Comparison of ENCODE assay signal across 23 cellular contexts in genomic region chr7:19375986-19376385, GRCh38.
"Had no signal": no experiment of that assay in that cellular context is flagged by ENCODE, and none has a peak within 500 bp of the region (broad histone marks: within the 10 kb centered on the region; RNA-seq: fewer than 3 reads in every experiment).

No MANE protein-coding gene starts in this region.

- H3K27me3 ChIP-seq: esophagus squamous epithelium, gastrocnemius medialis, neural progenitor cell, tibial nerve had no signal

- ATAC-seq: activated CD4-positive, alpha-beta T cell treated with anti-CD3 and anti-CD28 coated beads for 36 hours; activated CD8-positive, alpha-beta T cell treated with anti-CD3 and anti-CD28 coated beads, Interleukin-2, amount 10 ng/mL, durations not matched to agents 7 days and 5 days; gastrocnemius medialis; natural killer cell; right cardiac atrium had no signal

- H3K27ac ChIP-seq: gastrocnemius medialis, neural progenitor cell, tibial nerve had no signal

- FAIRE-seq: astrocyte, endothelial cell of umbilical vein, keratinocyte had no signal

- DNase-seq: activated CD4-positive, alpha-beta T cell treated with anti-CD3 and anti-CD28 coated beads for 36 hours; activated CD4-positive, CD25-positive, alpha-beta regulatory T cell; activated CD8-positive, alpha-beta T cell treated with anti-CD3 and anti-CD28 coated beads, Interleukin-2, amount 10 ng/mL, durations not matched to agents 7 days and 5 days; activated effector memory CD4-positive, alpha-beta T cell treated with Interleukin-2 at 50 U/mL for 16 hours; activated naive CD4-positive, alpha-beta T cell treated with anti-CD3 and anti-CD28 coated beads for 36 hours; activated naive CD8-positive, alpha-beta T cell treated with anti-CD3 and anti-CD28 coated beads for 36 hours; central memory CD4-positive, alpha-beta T cell; esophagus squamous epithelium; gastrocnemius medialis; glutamatergic neuron; left cardiac atrium; natural killer cell; occipital lobe; right cardiac atrium; stimulated activated CD4-positive, alpha-beta T cell treated with anti-CD3 and anti-CD28 coated beads, Interleukin-2, amount 100 ng/mL, for 48 hours; stimulated activated naive CD4-positive, alpha-beta T cell treated with Interleukin-2 at 50 U/mL for 16 hours; T-helper 1 cell had no signal

- H3K9ac ChIP-seq: neural progenitor cell had no signal

- H3K9me3 Mint-ChIP-seq: natural killer cell had no signal

- H3K4me2 ChIP-seq: neural progenitor cell had no signal

- H3K27ac Mint-ChIP-seq: activated CD4-positive, alpha-beta T cell treated with anti-CD3 and anti-CD28 coated beads for 36 hours; activated CD8-positive, alpha-beta T cell treated with anti-CD3 and anti-CD28 coated beads, Interleukin-2, amount 10 ng/mL, durations not matched to agents 7 days and 5 days; activated naive CD4-positive, alpha-beta T cell treated with anti-CD3 and anti-CD28 coated beads for 36 hours; activated naive CD8-positive, alpha-beta T cell treated with anti-CD3 and anti-CD28 coated beads for 36 hours; natural killer cell; neural progenitor cell; T-helper 2 cell treated with Interferon-gamma antibody and Interleukin-4, amounts not matched to agents 5 μg/mL and 100 μg/mL, for 36 hours had no signal

- H3K4me3 ChIP-seq: esophagus squamous epithelium, gastrocnemius medialis, neural progenitor cell, tibial nerve had no signal

- H3K4me1 ChIP-seq: gastrocnemius medialis, neural progenitor cell had no signal

- H3K36me3 ChIP-seq: esophagus squamous epithelium, gastrocnemius medialis, neural progenitor cell, tibial nerve had no signal

- H3K4me1 Mint-ChIP-seq: activated CD4-positive, alpha-beta T cell treated with anti-CD3 and anti-CD28 coated beads for 36 hours; activated naive CD8-positive, alpha-beta T cell treated with anti-CD3 and anti-CD28 coated beads for 36 hours; natural killer cell had no signal

- H3K27me3 Mint-ChIP-seq: activated CD4-positive, alpha-beta T cell treated with anti-CD3 and anti-CD28 coated beads for 36 hours; activated naive CD8-positive, alpha-beta T cell treated with anti-CD3 and anti-CD28 coated beads for 36 hours had no signal

- H3K36me3 Mint-ChIP-seq: activated naive CD8-positive, alpha-beta T cell treated with anti-CD3 and anti-CD28 coated beads for 36 hours; natural killer cell; neural progenitor cell had no signal

- H3K9me3 ChIP-seq: esophagus squamous epithelium, gastrocnemius medialis, tibial nerve had no signal

- H3K4me3 Mint-ChIP-seq: activated CD4-positive, alpha-beta T cell treated with anti-CD3 and anti-CD28 coated beads for 36 hours; activated CD8-positive, alpha-beta T cell treated with anti-CD3 and anti-CD28 coated beads, Interleukin-2, amount 10 ng/mL, durations not matched to agents 7 days and 5 days; activated naive CD4-positive, alpha-beta T cell treated with anti-CD3 and anti-CD28 coated beads for 36 hours; activated naive CD8-positive, alpha-beta T cell treated with anti-CD3 and anti-CD28 coated beads for 36 hours; natural killer cell; neural progenitor cell; T-helper 2 cell treated with Interferon-gamma antibody and Interleukin-4, amounts not matched to agents 5 μg/mL and 100 μg/mL, for 36 hours had no signal

- H2AFZ ChIP-seq: neural progenitor cell had no signal
